7 cellular contexts compared by ENCODE assay signal in genomic region chr12:91355150-91356006, GRCh38.
DNase-seq lines count a peak whose midpoint lies in the region; TF ChIP-seq lines count a peak whose summit lies in the region.

No MANE protein-coding gene starts in this region.

- H3K27me3 ChIP-seq in GM23248 (replicated peaks; ENCODE audit: insufficient read depth) (no peaks in the 10 kb centered on the region), left ventricle myocardium inferior (ENCODE audit: low read depth) (no peaks in the 10 kb centered on the region)

- intact Hi-C loops in left ventricle myocardium inferior (cut with micrococcal nuclease), result no loop called here

- POLR2A ChIA-PET in RWPE1 (lab: Yijun Ruan, JAX; ENCODE audit: low non-redundant PET), result no interaction called here

- no peaks in the 10 kb centered on the region for H4K20me1 ChIP-seq in GM23248 (ENCODE audit: insufficient read depth)

- in situ Hi-C loops in GM23248 (cut with MboI), result loop anchor here (10.0 kb wide), 1 partner anchor 381 kb away; no protein-coding TSS in a partner anchor

- H3K27ac ChIP-seq in GM23248 (no peak overlapping the region), RWPE1 (no peak overlapping the region), left ventricle myocardium inferior (replicated peaks) (no peak overlapping the region)

- DNase-seq in GM12865 (ENCODE audit: low read depth) (peak; percentile 69), GM23248 (peak; percentile 89), KG1 (lab: John Stamatoyannopoulos, UW) (peak; percentile 52), RWPE1 (ENCODE audit: low spot score) (peak; percentile 67), amygdala (lab: John Stamatoyannopoulos, UW) (peak in 45 of 56 donors; percentile 1 to 79 (median 27)), left ventricle myocardium inferior (peak; percentile 56), putamen (ENCODE audit: low spot score) (peak; percentile 45)

- H3K4me3 ChIP-seq in GM12865 (ENCODE audit: low read depth, low read length) (no peak overlapping the region), GM23248 (no peak overlapping the region), left ventricle myocardium inferior (no peak overlapping the region)

- no peaks in the 10 kb centered on the region for H3K9me3 ChIP-seq in GM23248 (ENCODE audit: low read depth)
- no peaks in the 10 kb centered on the region for H3K9me3 ChIP-seq in left ventricle myocardium inferior (replicated peaks)

- CTCF ChIA-PET in RWPE1 (lab: Yijun Ruan, JAX), result interaction anchor here (0.5 to 1.9 kb wide), 13 partner anchors 11 to 1282 kb away, joined by 3 to 15 read pairs (median 4); no protein-coding TSS in a partner anchor

- no peaks in the 10 kb centered on the region for H3K36me3 ChIP-seq in GM23248 (ENCODE audit: low read depth)
- H3K36me3 ChIP-seq in left ventricle myocardium inferior, result no peaks in the 10 kb centered on the region

- no peak overlapping the region for H3K4me2 ChIP-seq in GM23248 (ENCODE audit: unreplicated experiment)

- H3K4me1 ChIP-seq in GM23248 (ENCODE audit: insufficient read depth) (no peaks in the 10 kb centered on the region), left ventricle myocardium inferior (no peaks in the 10 kb centered on the region)

- no peak overlapping the region for H2AFZ ChIP-seq in GM23248

- no peaks in the 10 kb centered on the region for H3K9me2 ChIP-seq in GM23248 (ENCODE audit: insufficient read depth)

- no peaks in the 10 kb centered on the region for H3F3A ChIP-seq in GM23248 (ENCODE audit: insufficient read depth)

- TF ChIP-seq CTCF in GM12865 (IDR thresholded peaks at IDR 0.05; ENCODE audit: insufficient read depth, low read depth, low read length, missing control alignments) (peak; percentile 78), RWPE1 (conservative IDR thresholded peaks at IDR 0.05; ENCODE audit: low read depth) (peak; percentile 85), left ventricle myocardium inferior (IDR thresholded peaks at IDR 0.05; ENCODE audit: borderline replicate concordance) (peak; percentile 90)

- H3K9ac ChIP-seq in GM23248, result no peak overlapping the region

- no peaks in the 10 kb centered on the region for H3K79me2 ChIP-seq in GM23248 (ENCODE audit: insufficient read depth)

- WGBS in GM23248 (ENCODE audit: low coverage in 1 of 2, low lambda C conversion rate in 2 of 2, missing lambda C conversion rate in 2 of 2), 2 experiments, result 11 to 13% methylated on average over 8 of the region's 8 CpGs

Comparison
In these comparisons a context has a peak if more than half of its experiments do, and no peak if none do; other contexts are left out.
1. DNase-seq: peak in every context shown above with its lines; median percentile 89 in GM23248; 69 in GM12865; 67 in RWPE1; 56 in left ventricle myocardium inferior; 52 in KG1; 45 in putamen; 27 in amygdala.